8 cellular contexts compared by ENCODE assay signal in genomic region chr10:133438711-133439273, GRCh38. TPM values are rescaled to one million over a fixed set of nuclear protein-coding genes. Genes with fewer than 3 reads are reported as not detected.
DNase-seq lines count a peak whose midpoint lies in the region; ATAC-seq and TF ChIP-seq lines count a peak whose summit lies in the region.

No MANE protein-coding gene starts in this region.

- TF ChIP-seq CTCF in BE2C (IDR thresholded peaks at IDR 0.05; ENCODE audit: low read depth, low read length) (peak; percentile 41), GM12865 (IDR thresholded peaks at IDR 0.05; ENCODE audit: insufficient read depth, low read depth, low read length, missing control alignments) (peak; percentile 50), progenitor cell of endocrine pancreas (IDR thresholded peaks at IDR 0.05; ENCODE audit: unreplicated experiment) (no peak)

- H3K4me1 Mint-ChIP-seq in progenitor cell of endocrine pancreas (ENCODE audit: low read depth): no peaks in the 10 kb centered on the region

- H3K36me3 Mint-ChIP-seq in progenitor cell of endocrine pancreas (ENCODE audit: insufficient read depth): peaks cover 3% of the 10 kb centered on the region

- no peak for TF ChIP-seq POLR2A in erythroblast (IDR thresholded peaks at IDR 0.05; ENCODE audit: low read length)

- H3K9me3 ChIP-seq in BE2C: no peaks in the 10 kb centered on the region; the same call in 1 of the 2 replicates

- H3K4me3 ChIP-seq in BE2C (ENCODE audit: low read depth, low read length): no peak overlapping the region
- no peak overlapping the region for H3K4me3 ChIP-seq in GM12865 (ENCODE audit: low read depth, low read length)

- H3K4me1 ChIP-seq in BE2C: no peaks in the 10 kb centered on the region

- no peaks in the 10 kb centered on the region for H3K36me3 ChIP-seq in BE2C

- no peaks in the 10 kb centered on the region for H3K27me3 ChIP-seq in BE2C

- ATAC-seq in HG02973 (IDR thresholded peaks at IDR 0.05; ENCODE audit: unreplicated experiment): no peak
- ATAC-seq in HG02623 (IDR thresholded peaks at IDR 0.05; ENCODE audit: unreplicated experiment): no peak

- no peak overlapping the region for H3K27ac Mint-ChIP-seq in progenitor cell of endocrine pancreas

- DNase-seq in BE2C (no peak), GM12865 (ENCODE audit: low read depth) (peak; percentile 55), NCI-H460 (ENCODE audit: extremely low read depth, low read depth) (peak; percentile 33), erythroblast (lab: John Stamatoyannopoulos, UW) (peak; percentile 44 to 53), DMS79 treated with DMSO at 0.1 percent for 48 hours (lab: John Stamatoyannopoulos, UW) (no peak), progenitor cell of endocrine pancreas (ENCODE audit: low spot score, unreplicated experiment) (no peak)

- no peaks in the 10 kb centered on the region for H3K27me3 Mint-ChIP-seq in progenitor cell of endocrine pancreas

- H3K9me3 Mint-ChIP-seq in progenitor cell of endocrine pancreas (ENCODE audit: low read depth): peaks cover 34% of the 10 kb centered on the region

- H3K4me3 Mint-ChIP-seq in progenitor cell of endocrine pancreas (ENCODE audit: low read depth): no peak overlapping the region

RNA-seq across cellular contexts. Expression of gene SPRN, which starts 14.4 kb away (rescaled TPM):
- polyA plus RNA-seq in BE2C (2012; ENCODE audit: insufficient read depth, insufficient read length, low read depth): 8.7 TPM
- not detected in 2 replicates for total RNA-seq in NCI-H460 (2014; rRNA removed; shearing (Covaris generic))
- not detected in 2 replicates for polyA plus RNA-seq in NCI-H460 (2014; cell fraction: nucleus; rRNA removed)
- 0.12 TPM in 1 of 2 replicates, not detected in the other for total RNA-seq in progenitor cell of endocrine pancreas

RNA-seq across cellular contexts. Expression of gene SCART1, which starts 15.0 kb away (rescaled TPM):
- 24.8 TPM for polyA plus RNA-seq in BE2C (2012; ENCODE audit: insufficient read depth, insufficient read length, low read depth)
- 0.92 and 1.2 TPM in 2 replicates for total RNA-seq in NCI-H460 (2014; rRNA removed; shearing (Covaris generic))
- polyA plus RNA-seq in NCI-H460 (2014; cell fraction: nucleus; rRNA removed): 13.6 and 18.3 TPM in 2 replicates
- 1.7 and 3.0 TPM in 2 replicates for total RNA-seq in progenitor cell of endocrine pancreas

RNA-seq across cellular contexts. Expression of gene MTG1, which starts 44.8 kb away (rescaled TPM):
- polyA plus RNA-seq in BE2C (2012; ENCODE audit: insufficient read depth, insufficient read length, low read depth): 87.1 TPM
- total RNA-seq in NCI-H460 (2014; rRNA removed; shearing (Covaris generic)): 16.6 and 27.1 TPM in 2 replicates
- 73.3 and 76.3 TPM in 2 replicates for polyA plus RNA-seq in NCI-H460 (2014; cell fraction: nucleus; rRNA removed)
- total RNA-seq in progenitor cell of endocrine pancreas: 137 and 139 TPM in 2 replicates

RNA-seq across cellular contexts. Expression of gene PAOX, which starts 59.7 kb away (rescaled TPM):
- 1.4 TPM for polyA plus RNA-seq in BE2C (2012; ENCODE audit: insufficient read depth, insufficient read length, low read depth)
- 1.1 and 1.6 TPM in 2 replicates for total RNA-seq in NCI-H460 (2014; rRNA removed; shearing (Covaris generic))
- polyA plus RNA-seq in NCI-H460 (2014; cell fraction: nucleus; rRNA removed): 3.0 and 3.4 TPM in 2 replicates
- total RNA-seq in progenitor cell of endocrine pancreas: 11.9 and 14.1 TPM in 2 replicates

Comparison
In these comparisons a context has a peak if more than half of its experiments do, and no peak if none do; other contexts are left out.
1. DNase-seq: peak in GM12865 (single experiment), NCI-H460 (single experiment) and erythroblast (2 of 2); none in BE2C (single experiment), DMS79 treated with DMSO at 0.1 percent for 48 hours (single experiment) and progenitor cell of endocrine pancreas (single experiment).